In the genomic region with DNA sequence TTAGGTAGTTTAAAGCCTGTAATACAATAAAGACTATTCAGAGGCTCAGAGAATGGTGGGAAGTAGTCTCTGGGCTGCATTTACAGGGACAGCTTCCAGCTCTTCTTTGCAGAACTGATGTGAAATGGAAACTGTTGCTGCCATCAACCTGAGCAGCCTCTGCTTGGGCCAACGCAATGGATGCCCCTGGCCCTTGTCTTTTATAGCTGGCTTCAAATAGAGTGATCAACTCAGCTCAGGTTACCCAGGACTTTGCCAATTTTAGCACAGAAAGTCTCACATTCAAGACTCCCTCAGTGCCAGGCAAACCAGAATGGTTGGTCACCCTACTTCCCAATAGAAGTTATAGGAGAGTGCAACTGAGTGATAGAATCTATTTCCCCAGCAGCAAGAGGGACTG, we compare ENCODE assay signal across 33 cellular contexts.
"Had no signal": no experiment of that assay in that cellular context is flagged by ENCODE, and none has a peak within 500 bp of the region (broad histone marks: within the 10 kb centered on the region; RNA-seq: fewer than 3 reads in every experiment).

No MANE protein-coding gene starts in this region.

- H3K4me1 ChIP-seq: adrenal gland, ascending aorta, body of pancreas, breast epithelium had no signal

- H3K36me3 ChIP-seq: adrenal gland, ascending aorta, brain microvascular endothelial cell, breast epithelium, cardiac muscle cell had no signal

- H3K9me3 ChIP-seq: adrenal gland, ascending aorta, body of pancreas, breast epithelium had no signal

- H3K27ac ChIP-seq: adrenal gland, ascending aorta, body of pancreas, brain microvascular endothelial cell, breast epithelium, cardiac muscle cell had no signal

- DNase-seq: activated effector memory CD4-positive, alpha-beta T cell treated with anti-CD3 and anti-CD28 coated beads, Interleukin-2, amount 50 U/mL, for 16 hours; activated effector memory CD4-positive, alpha-beta T cell treated with Interleukin-2 at 50 U/mL for 16 hours; activated gamma-delta T cell; activated gamma-delta T cell treated with Interleukin-2 at 50 U/mL for 16 hours; activated naive CD4-positive, alpha-beta T cell; activated naive CD4-positive, alpha-beta T cell treated with anti-CD3 and anti-CD28 coated beads for 36 hours; activated naive CD4-positive, alpha-beta T cell treated with anti-CD3 and anti-CD28 coated beads, Interleukin-2, amount 10 ng/mL, durations not matched to agents 7 days and 5 days; activated naive CD4-positive, alpha-beta T cell treated with anti-CD3 and anti-CD28 coated beads, Interleukin-2, amount 50 U/mL, for 16 hours; activated naive CD4-positive, alpha-beta T cell treated with Interleukin-2 at 50 U/mL for 16 hours; activated naive CD8-positive, alpha-beta T cell treated with anti-CD3 and anti-CD28 coated beads for 36 hours; activated naive CD8-positive, alpha-beta T cell treated with anti-CD3 and anti-CD28 coated beads, Interleukin-2, amount 10 ng/mL, durations not matched to agents 7 days and 5 days; activated naive CD8-positive, alpha-beta T cell treated with anti-CD3 and anti-CD28 coated beads, Interleukin-2, amount 50 U/mL, for 24 hours; activated T-cell treated with anti-CD3 and anti-CD28 coated beads for 4 hours; activated T-cell treated with anti-CD3 and anti-CD28 coated beads, Interleukin-2, amount 50 U/mL, for 1 hour; activated T-cell treated with anti-CD3 and anti-CD28 coated beads, Interleukin-2, amount 50 U/mL, for 24 hours; activated T-cell treated with anti-CD3 and anti-CD28 coated beads, Interleukin-2, amount 50 U/mL, for 4 hours; activated T-cell treated with anti-CD3 and anti-CD28 coated beads, Interleukin-2, amount 50 U/mL, for 48 hours; activated T-cell treated with anti-CD3 and anti-CD28 coated beads, Interleukin-2, amount 50 U/mL, for 72 hours; adrenal gland; amniotic stem cell; amygdala; anterior cingulate cortex; aorta; body of pancreas; brain microvascular endothelial cell; caudate nucleus; central memory CD4-positive, alpha-beta T cell; cerebellar nuclear complex had no signal

- ATAC-seq: activated naive CD4-positive, alpha-beta T cell treated with anti-CD3 and anti-CD28 coated beads, Interleukin-2, amount 50 U/mL, for 72 hours; activated naive CD8-positive, alpha-beta T cell treated with anti-CD3 and anti-CD28 coated beads, Interleukin-2, amount 50 U/mL, for 24 hours; activated T-cell treated with anti-CD3 and anti-CD28 coated beads, Interleukin-2, amount 50 U/mL, for 4 hours; activated T-cell treated with anti-CD3 and anti-CD28 coated beads, Interleukin-2, amount 50 U/mL, for 72 hours; activated T-helper 17 cell treated with anti-CD3 and anti-CD28 coated beads, Interleukin-2, amount 50 U/mL, for 72 hours; body of pancreas had no signal

- H3K27me3 ChIP-seq: adrenal gland, ascending aorta, body of pancreas, brain microvascular endothelial cell, breast epithelium, cardiac muscle cell had no signal

- H3K4me3 ChIP-seq: adrenal gland, ascending aorta, body of pancreas, breast epithelium, cardiac muscle cell had no signal
